1 cellular context compared by ENCODE assay signal in the genomic region with DNA sequence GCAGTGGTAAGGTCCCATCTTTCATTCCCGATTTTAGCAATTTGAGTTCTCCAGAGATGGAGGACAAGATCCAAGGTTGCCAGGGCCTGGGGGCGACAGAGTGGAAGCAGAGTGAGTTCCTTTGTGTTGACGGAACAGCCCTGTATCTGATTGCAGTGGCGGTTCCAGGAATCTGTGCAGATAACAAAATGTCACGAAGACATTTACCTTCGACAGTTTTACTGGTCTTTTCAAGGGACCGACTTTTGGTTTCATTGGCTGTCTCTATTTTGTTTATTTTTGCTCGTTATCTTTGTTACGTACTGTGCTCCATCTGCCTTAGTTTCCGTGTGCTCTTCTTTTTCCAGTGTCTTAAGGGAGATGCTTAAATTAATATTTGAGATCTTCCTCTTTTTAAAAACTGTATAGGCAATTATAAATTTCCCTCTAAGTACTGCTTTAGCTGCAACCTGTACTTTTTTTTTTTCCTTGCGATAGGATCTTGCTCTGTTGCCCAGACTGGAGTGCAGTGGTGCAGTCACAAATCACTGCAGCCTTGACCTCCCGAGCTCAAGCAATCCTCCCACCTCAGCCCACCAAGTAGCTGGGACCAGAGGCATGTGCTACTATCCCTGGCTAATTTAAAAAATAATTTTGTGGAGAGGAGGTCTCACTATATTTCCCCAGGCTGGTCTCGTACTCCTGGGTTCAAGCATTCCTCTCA.
TF ChIP-seq lines count a peak whose summit lies in the region.

No MANE protein-coding gene starts in this region.

TF ChIP-seq in K562, 482 proteins besides CTCF, POLR2A, EP300 and RAD21 (continued from another document):
- TF ChIP-seq ZNF318 (IDR thresholded peaks at IDR 0.05; ENCODE audit: borderline replicate concordance in 1 of 2, low read depth in 1 of 2) (no peak), JUN (IDR thresholded peaks at IDR 0.05; ENCODE audit: borderline replicate concordance, low read depth, low read length) (no peak), JUN (CRISPR knock-in tag; IDR thresholded peaks at IDR 0.05; ENCODE audit: borderline replicate concordance) (no peak)
